ENCODE assay signal across 8 cellular contexts in genomic region chr1:154493276-154493675, GRCh38. TPM values are rescaled to one million over a fixed set of nuclear protein-coding genes. Genes with fewer than 3 reads are reported as not detected.
DNase-seq lines count a peak whose midpoint lies in the region; ATAC-seq and TF ChIP-seq lines count a peak whose summit lies in the region.

No MANE protein-coding gene starts in this region.

- no peaks in the 10 kb centered on the region for H3K36me3 ChIP-seq in BE2C

- H3K9me3 ChIP-seq in BE2C = no peaks in the 10 kb centered on the region

- ATAC-seq in left colon = peak; percentile 76
- ATAC-seq in GM21723 (IDR thresholded peaks at IDR 0.05; ENCODE audit: unreplicated experiment) = no peak

- no peaks in the 10 kb centered on the region for H3K9me3 Mint-ChIP-seq in activated CD4-positive, alpha-beta memory T cell treated with anti-CD3 and anti-CD28 coated beads, Interleukin-2, amount 10 ng/mL, durations not matched to agents 7 days and 5 days

- H3K27me3 ChIP-seq in BE2C = no peaks in the 10 kb centered on the region

- H3K4me3 ChIP-seq in BE2C (ENCODE audit: low read depth, low read length) = no peak overlapping the region

- H3K27me3 Mint-ChIP-seq in activated CD4-positive, alpha-beta memory T cell treated with anti-CD3 and anti-CD28 coated beads, Interleukin-2, amount 10 ng/mL, durations not matched to agents 7 days and 5 days = peaks cover 19% of the 10 kb centered on the region

- DNase-seq in stimulated activated CD4-positive, alpha-beta T cell treated with anti-CD3 and anti-CD28 coated beads, Interleukin-15, amount 100 ng/mL, for 24 hours = peak; percentile 11
- DNase-seq in stimulated activated CD4-positive, alpha-beta T cell treated with anti-CD3 and anti-CD28 coated beads, Interleukin-4, amount 100 ng/mL, for 1 hour = no peak
- DNase-seq in activated CD4-positive, alpha-beta memory T cell treated with anti-CD3 and anti-CD28 coated beads, Interleukin-2, amount 10 ng/mL, durations not matched to agents 7 days and 5 days = peak; percentile 44
- DNase-seq in left colon (peak in 1 of 2 donors; percentile 31), LoVo (ENCODE audit: low spot score) (no peak), DMS153 (lab: John Stamatoyannopoulos, UW) (no peak), BE2C (no peak)

- TF ChIP-seq CTCF in BE2C (IDR thresholded peaks at IDR 0.05; ENCODE audit: low read depth, low read length) = no peak

- peak overlapping the region; percentile 58 for H3K27ac Mint-ChIP-seq in activated CD4-positive, alpha-beta memory T cell treated with anti-CD3 and anti-CD28 coated beads, Interleukin-2, amount 10 ng/mL, durations not matched to agents 7 days and 5 days

- peaks cover 32% of the 10 kb centered on the region for H3K4me1 Mint-ChIP-seq in activated CD4-positive, alpha-beta memory T cell treated with anti-CD3 and anti-CD28 coated beads, Interleukin-2, amount 10 ng/mL, durations not matched to agents 7 days and 5 days

- CTCF ChIA-PET in activated CD4-positive, alpha-beta memory T cell treated with anti-CD3 and anti-CD28 coated beads, Interleukin-2, amount 10 ng/mL, durations not matched to agents 7 days and 5 days (lab: Charles Lee) = interaction anchor here (0.9 to 7.2 kb wide), 3 partner anchors 13 to 159 kb away, joined by 3 to 44 read pairs (median 4); no protein-coding TSS in a partner anchor

- no peaks in the 10 kb centered on the region for H3K36me3 Mint-ChIP-seq in activated CD4-positive, alpha-beta memory T cell treated with anti-CD3 and anti-CD28 coated beads, Interleukin-2, amount 10 ng/mL, durations not matched to agents 7 days and 5 days (ENCODE audit: low read depth)

- 0 out of 2 replicates have a peak, but pooled peaks cover 3% of the 10 kb centered on the region for H3K4me1 ChIP-seq in BE2C

- no peak overlapping the region for H3K4me3 Mint-ChIP-seq in activated CD4-positive, alpha-beta memory T cell treated with anti-CD3 and anti-CD28 coated beads, Interleukin-2, amount 10 ng/mL, durations not matched to agents 7 days and 5 days

- POLR2A ChIA-PET in activated CD4-positive, alpha-beta memory T cell treated with anti-CD3 and anti-CD28 coated beads, Interleukin-2, amount 10 ng/mL, durations not matched to agents 7 days and 5 days (lab: Charles Lee) = no interaction called here

- intact Hi-C loops in left colon (cut with DNase I, micrococcal nuclease) = no loop called here

RNA-seq across cellular contexts. Expression of gene TDRD10, which starts 8.7 kb away (rescaled TPM):
- not detected for total RNA-seq in activated CD4-positive, alpha-beta memory T cell treated with anti-CD3 and anti-CD28 coated beads, Interleukin-2, amount 10 ng/mL, durations not matched to agents 7 days and 5 days
- 1 to 10 TPM in 1 of 2 donors, under 1 TPM in 1; 0.70 to 1.0 TPM for total RNA-seq in left colon
- polyA plus RNA-seq in BE2C (2012; ENCODE audit: insufficient read depth, insufficient read length, low read depth) = not detected

RNA-seq across cellular contexts. Expression of gene SHE, which starts 8.9 kb away (rescaled TPM):
- total RNA-seq in activated CD4-positive, alpha-beta memory T cell treated with anti-CD3 and anti-CD28 coated beads, Interleukin-2, amount 10 ng/mL, durations not matched to agents 7 days and 5 days = not detected
- 1 to 10 TPM; 3.4 TPM for total RNA-seq in left colon
- not detected for polyA plus RNA-seq in BE2C (2012; ENCODE audit: insufficient read depth, insufficient read length, low read depth)

Comparison
In these comparisons a context has a peak if more than half of its experiments do, and no peak if none do; other contexts are left out.
1. DNase-seq: peak in stimulated activated CD4-positive, alpha-beta T cell treated with anti-CD3 and anti-CD28 coated beads, Interleukin-15, amount 100 ng/mL, for 24 hours (single experiment) and activated CD4-positive, alpha-beta memory T cell treated with anti-CD3 and anti-CD28 coated beads, Interleukin-2, amount 10 ng/mL, durations not matched to agents 7 days and 5 days (single experiment); none in stimulated activated CD4-positive, alpha-beta T cell treated with anti-CD3 and anti-CD28 coated beads, Interleukin-4, amount 100 ng/mL, for 1 hour (single experiment), LoVo (single experiment), DMS153 (single experiment) and BE2C (single experiment).
2. RNA of gene SHE, which starts 8.9 kb away (total RNA-seq): 3.4 TPM in left colon; not detected in activated CD4-positive, alpha-beta memory T cell treated with anti-CD3 and anti-CD28 coated beads, Interleukin-2, amount 10 ng/mL, durations not matched to agents 7 days and 5 days; every median in the first group is over 4 times any median in the second.